In the genomic region with DNA sequence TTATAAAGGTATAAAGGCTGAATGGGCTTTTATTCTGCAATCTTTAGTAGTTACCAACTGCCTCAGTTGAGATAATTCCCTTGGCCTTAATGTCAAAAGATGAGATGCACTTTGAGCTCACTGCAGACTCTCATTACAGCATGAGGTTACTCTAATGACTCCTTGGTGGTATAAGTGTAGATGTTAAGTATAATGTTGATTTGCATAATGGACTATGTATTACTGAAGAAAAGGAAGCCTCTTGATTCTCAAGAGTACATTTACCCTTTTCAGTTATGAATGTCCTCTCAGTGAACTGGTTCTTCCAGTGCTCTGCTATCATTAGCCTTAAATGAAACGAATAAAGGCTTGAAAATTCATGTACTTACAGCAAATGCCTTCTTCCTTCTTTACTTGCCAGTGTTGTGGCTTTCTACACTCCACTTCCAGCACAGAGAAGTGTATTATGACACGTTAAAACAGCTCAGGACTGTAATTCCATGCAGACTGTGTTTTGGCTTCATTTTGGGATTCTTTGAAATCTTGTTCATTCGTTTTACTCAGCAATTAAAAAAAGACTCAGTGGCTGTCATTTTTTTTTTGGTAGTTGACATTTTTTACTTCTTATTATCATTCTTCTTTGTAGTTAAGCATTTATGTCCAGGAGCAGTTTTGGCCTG, we compare ENCODE assay signal across 11 cellular contexts.
DNase-seq lines count a peak whose midpoint lies in the region; ATAC-seq and TF ChIP-seq lines count a peak whose summit lies in the region.
"Had no signal": no experiment of that assay in that cellular context is flagged by ENCODE, and none has a peak within 500 bp of the region (broad histone marks: within the 10 kb centered on the region; RNA-seq: fewer than 3 reads in every experiment).

No MANE protein-coding gene starts in this region.

- H3K27ac ChIP-seq in breast epithelium (peak overlapping the region; percentile 2 to 62), colonic mucosa (peak overlapping the region; percentile 6)

- CTCF ChIA-PET in MCF 10A (lab: Yijun Ruan, JAX): interaction anchor here (0.6 to 1.5 kb wide), 5 partner anchors 8 to 204 kb away, joined by 3 to 4 read pairs (median 3); a partner anchor contains a TSS

- H3K27me3 Mint-ChIP-seq in MCF 10A (ENCODE audit: insufficient read depth, unreplicated experiment): no peaks in the 10 kb centered on the region
- no peaks in the 10 kb centered on the region for H3K27me3 Mint-ChIP-seq in T-helper 17 cell

- peaks cover 50% of the 10 kb centered on the region for H3K36me3 Mint-ChIP-seq in MCF 10A (ENCODE audit: insufficient read depth, unreplicated experiment)
- peaks cover 7% of the 10 kb centered on the region for H3K36me3 Mint-ChIP-seq in T-helper 17 cell (ENCODE audit: low read depth)

- no peaks in the 10 kb centered on the region for H3K9me3 ChIP-seq in breast epithelium
- H3K9me3 ChIP-seq in colonic mucosa: no peaks in the 10 kb centered on the region
- no peaks in the 10 kb centered on the region for H3K9me3 ChIP-seq in T-helper 17 cell (ENCODE audit: control insufficient read depth, low read length, poor library complexity, severe bottlenecking)

- ATAC-seq in HG03095 (IDR thresholded peaks at IDR 0.05; ENCODE audit: unreplicated experiment) (peak; percentile 87), GM19397 (IDR thresholded peaks at IDR 0.05; ENCODE audit: unreplicated experiment) (no peak), T-helper 17 cell (no peak), GM19455 (IDR thresholded peaks at IDR 0.05; ENCODE audit: unreplicated experiment) (no peak)
- ATAC-seq: left cardiac atrium had no signal

- H3K36me3 ChIP-seq in breast epithelium (no peaks in the 10 kb centered on the region), colonic mucosa (no peaks in the 10 kb centered on the region)

- no peak overlapping the region for H3K27ac Mint-ChIP-seq in MCF 10A (ENCODE audit: low read depth, unreplicated experiment)
- H3K27ac Mint-ChIP-seq in T-helper 17 cell: no peak overlapping the region

- intact Hi-C loops in breast epithelium (cut with DNase I; ENCODE audit: low total_unique reads): no loop called here
- intact Hi-C loops in MCF 10A (cut with micrococcal nuclease): no loop called here
- intact Hi-C loops in colonic mucosa (cut with DNase I): no loop called here

- H3K4me3 ChIP-seq in breast epithelium: no peak overlapping the region
- H3K4me3 ChIP-seq in colonic mucosa: no peak overlapping the region

- H3K4me1 ChIP-seq in breast epithelium (peaks cover 0 to 8% of the 10 kb centered on the region in 2 donors), colonic mucosa (peaks cover 6% of the 10 kb centered on the region)

- TF ChIP-seq CTCF in breast epithelium (IDR thresholded peaks at IDR 0.05) (no peak), MCF 10A (IDR thresholded peaks at IDR 0.05; ENCODE audit: unreplicated experiment) (no peak), colonic mucosa (IDR thresholded peaks at IDR 0.05) (no peak)

- BruUV-seq in MCF 10A (replicated peaks; lab: Mats Ljungman, UMichigan): no TSS peak

- TF ChIP-seq POLR2A in breast epithelium (IDR thresholded peaks at IDR 0.05): no peak

- POLR2A ChIA-PET in MCF 10A (lab: Yijun Ruan, JAX): interaction anchor here (0.9 to 1.5 kb wide), 5 partner anchors 13 to 159 kb away, joined by 3 to 4 read pairs (median 3); no protein-coding TSS in a partner anchor

- DNase-seq in breast epithelium (ENCODE audit: low spot score in 2 of 2) (no peak), MCF 10A (ENCODE audit: unreplicated experiment) (no peak), colonic mucosa (no peak), cerebellum (ENCODE audit: low spot score) (no peak), T-helper 17 cell (no peak)
- DNase-seq: stimulated activated naive CD4-positive, alpha-beta T cell; T-helper 2 cell had no signal

- H3K4me3 Mint-ChIP-seq in MCF 10A (ENCODE audit: unreplicated experiment) (no peak overlapping the region), T-helper 17 cell (no peak overlapping the region)

- H3K9me3 Mint-ChIP-seq in MCF 10A (ENCODE audit: unreplicated experiment): no peaks in the 10 kb centered on the region

- H3K27me3 ChIP-seq in breast epithelium: no peaks in the 10 kb centered on the region
- H3K27me3 ChIP-seq in colonic mucosa: no peaks in the 10 kb centered on the region

- H3K9ac ChIP-seq in colonic mucosa (ENCODE audit: low read depth in 2 of 2, low read length in 2 of 2): peak overlapping the region in 1 of 2 donors; percentile 21

- no peaks in the 10 kb centered on the region for H3K4me1 Mint-ChIP-seq in MCF 10A (ENCODE audit: insufficient read depth, unreplicated experiment)
- peaks cover 5% of the 10 kb centered on the region for H3K4me1 Mint-ChIP-seq in T-helper 17 cell
